In the genomic region with DNA sequence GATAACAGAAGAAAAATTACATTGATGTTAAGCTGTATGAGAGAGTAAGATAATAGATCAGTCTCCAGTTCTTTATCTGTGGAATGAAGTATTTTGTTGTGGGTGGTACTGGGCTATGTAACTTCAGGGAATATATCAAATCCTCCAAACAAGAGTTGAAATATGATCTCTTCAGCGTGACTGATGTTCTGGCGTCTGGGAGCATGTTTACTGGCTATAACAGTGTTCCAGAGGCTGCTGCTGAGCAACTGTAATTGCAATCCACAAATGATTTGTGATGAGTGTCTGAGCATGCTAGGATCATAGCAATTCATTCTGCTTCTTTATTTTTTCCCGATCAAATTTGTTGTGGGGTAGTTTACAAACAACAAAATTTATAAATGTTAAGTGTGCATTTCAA, we compare ENCODE assay signal across 1 cellular context.
TF ChIP-seq lines count a peak whose summit lies in the region.

No MANE protein-coding gene starts in this region.

TF ChIP-seq in HEK293, 187 proteins besides CTCF, POLR2A, EP300 and RAD21:
- TF ChIP-seq, protein P1, sequence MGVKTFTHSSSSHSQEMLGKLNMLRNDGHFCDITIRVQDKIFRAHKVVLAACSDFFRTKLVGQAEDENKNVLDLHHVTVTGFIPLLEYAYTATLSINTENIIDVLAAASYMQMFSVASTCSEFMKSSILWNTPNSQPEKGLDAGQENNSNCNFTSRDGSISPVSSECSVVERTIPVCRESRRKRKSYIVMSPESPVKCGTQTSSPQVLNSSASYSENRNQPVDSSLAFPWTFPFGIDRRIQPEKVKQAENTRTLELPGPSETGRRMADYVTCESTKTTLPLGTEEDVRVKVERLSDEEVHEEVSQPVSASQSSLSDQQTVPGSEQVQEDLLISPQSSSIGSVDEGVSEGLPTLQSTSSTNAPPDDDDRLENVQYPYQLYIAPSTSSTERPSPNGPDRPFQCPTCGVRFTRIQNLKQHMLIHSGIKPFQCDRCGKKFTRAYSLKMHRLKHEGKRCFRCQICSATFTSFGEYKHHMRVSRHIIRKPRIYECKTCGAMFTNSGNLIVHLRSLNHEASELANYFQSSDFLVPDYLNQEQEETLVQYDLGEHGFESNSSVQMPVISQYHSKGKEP (tag by site-specific recombination; IDR thresholded peaks at IDR 0.05) = peak; percentile 48; the same call in 1 of the 2 replicates
- TF ChIP-seq ZNF391 (tag by site-specific recombination; IDR thresholded peaks at IDR 0.05; ENCODE audit: borderline replicate concordance, low read depth) = no peak
- 0 out of 2 replicates have a peak, but pooled peaks have one; percentile 28 for TF ChIP-seq ZEB2 (tag by site-specific recombination; IDR thresholded peaks at IDR 0.05)
- TF ChIP-seq OSR2 (tag by site-specific recombination; IDR thresholded peaks at IDR 0.05) = peak; percentile 78; the same call in 1 of the 2 replicates
- peak; percentile 45 for TF ChIP-seq SP7 (tag by site-specific recombination; IDR thresholded peaks at IDR 0.05)
- 0 out of 2 replicates have a peak, but pooled peaks have one; percentile 11 for TF ChIP-seq ZFHX2 (tag by site-specific recombination; conservative IDR thresholded peaks at IDR 0.05)
- TF ChIP-seq ZNF600 (tag by site-specific recombination; IDR thresholded peaks at IDR 0.05) = peak; percentile 78; the same call in 1 of the 2 replicates
- TF ChIP-seq SCRT2 (tag by site-specific recombination; IDR thresholded peaks at IDR 0.05) = no peak
- TF ChIP-seq FEZF1 (tag by site-specific recombination; IDR thresholded peaks at IDR 0.05) = peak; percentile 71
- TF ChIP-seq, protein P2, sequence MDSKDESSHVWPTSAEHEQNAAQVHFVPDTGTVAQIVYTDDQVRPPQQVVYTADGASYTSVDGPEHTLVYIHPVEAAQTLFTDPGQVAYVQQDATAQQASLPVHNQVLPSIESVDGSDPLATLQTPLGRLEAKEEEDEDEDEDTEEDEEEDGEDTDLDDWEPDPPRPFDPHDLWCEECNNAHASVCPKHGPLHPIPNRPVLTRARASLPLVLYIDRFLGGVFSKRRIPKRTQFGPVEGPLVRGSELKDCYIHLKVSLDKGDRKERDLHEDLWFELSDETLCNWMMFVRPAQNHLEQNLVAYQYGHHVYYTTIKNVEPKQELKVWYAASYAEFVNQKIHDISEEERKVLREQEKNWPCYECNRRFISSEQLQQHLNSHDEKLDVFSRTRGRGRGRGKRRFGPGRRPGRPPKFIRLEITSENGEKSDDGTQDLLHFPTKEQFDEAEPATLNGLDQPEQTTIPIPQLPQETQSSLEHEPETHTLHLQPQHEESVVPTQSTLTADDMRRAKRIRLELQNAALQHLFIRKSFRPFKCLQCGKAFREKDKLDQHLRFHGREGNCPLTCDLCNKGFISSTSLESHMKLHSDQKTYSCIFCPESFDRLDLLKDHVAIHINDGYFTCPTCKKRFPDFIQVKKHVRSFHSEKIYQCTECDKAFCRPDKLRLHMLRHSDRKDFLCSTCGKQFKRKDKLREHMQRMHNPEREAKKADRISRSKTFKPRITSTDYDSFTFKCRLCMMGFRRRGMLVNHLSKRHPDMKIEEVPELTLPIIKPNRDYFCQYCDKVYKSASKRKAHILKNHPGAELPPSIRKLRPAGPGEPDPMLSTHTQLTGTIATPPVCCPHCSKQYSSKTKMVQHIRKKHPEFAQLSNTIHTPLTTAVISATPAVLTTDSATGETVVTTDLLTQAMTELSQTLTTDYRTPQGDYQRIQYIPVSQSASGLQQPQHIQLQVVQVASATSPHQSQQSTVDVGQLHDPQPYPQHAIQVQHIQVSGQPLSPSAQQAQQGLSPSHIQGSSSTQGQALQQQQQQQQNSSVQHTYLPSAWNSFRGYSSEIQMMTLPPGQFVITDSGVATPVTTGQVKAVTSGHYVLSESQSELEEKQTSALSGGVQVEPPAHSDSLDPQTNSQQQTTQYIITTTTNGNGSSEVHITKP (tag by site-specific recombination; IDR thresholded peaks at IDR 0.05) = 0 out of 2 replicates have a peak, but pooled peaks have one; percentile 34
- TF ChIP-seq ZNF660 (tag by site-specific recombination; IDR thresholded peaks at IDR 0.05) = no peak
